26 cellular contexts compared by ENCODE assay signal in genomic region chr4:159134422-159134821, GRCh38.
"Had no signal": no experiment of that assay in that cellular context is flagged by ENCODE, and none has a peak within 500 bp of the region (broad histone marks: within the 10 kb centered on the region; RNA-seq: fewer than 3 reads in every experiment).

No MANE protein-coding gene starts in this region.

- H3K4me2 ChIP-seq: PC-9 had no signal

- H3K27me3 ChIP-seq: ascending aorta, body of pancreas had no signal

- H2AFZ ChIP-seq: PC-9 had no signal

- H3K36me3 ChIP-seq: ascending aorta had no signal

- H3K4me3 Mint-ChIP-seq: activated CD8-positive, alpha-beta memory T cell treated with anti-CD3 and anti-CD28 coated beads, Interleukin-2, amount 10 ng/mL, durations not matched to agents 7 days and 5 days; activated naive CD8-positive, alpha-beta T cell treated with anti-CD3 and anti-CD28 coated beads, Interleukin-2, amount 50 U/mL, for 24 hours; activated T-cell treated with anti-CD3 and anti-CD28 coated beads, Interleukin-2, amount 50 U/mL, for 24 hours; activated T-helper 1 cell treated with anti-CD3 and anti-CD28 coated beads, Interleukin-12 subunit alpha, Interleukin-12 subunit beta, Interleukin-2, Interleukin-4 antibody, amounts not matched to agents 30 ng/mL and 10 ng/mL and 1 ng/mL, durations not matched to agents 14 hours and 24 hours and 36 hours; T-helper 1 cell treated with Interleukin-12 subunit alpha and Interleukin-12 subunit beta and Interleukin-4 antibody, amounts not matched to agents 30 μg/mL and 1 μg/mL, for 36 hours; WTC11 had no signal

- H3K9me3 ChIP-seq: ascending aorta, body of pancreas had no signal

- ATAC-seq: activated CD8-positive, alpha-beta memory T cell treated with anti-CD3 and anti-CD28 coated beads, Interleukin-2, amount 10 ng/mL, durations not matched to agents 7 days and 5 days; activated naive CD4-positive, alpha-beta T cell treated with anti-CD3 and anti-CD28 coated beads, Interleukin-2, amount 50 U/mL, for 72 hours; activated naive CD8-positive, alpha-beta T cell treated with anti-CD3 and anti-CD28 coated beads, Interleukin-2, amount 50 U/mL, for 24 hours; body of pancreas; WTC11 had no signal

- H3K4me1 ChIP-seq: ascending aorta had no signal

- H3K9me3 Mint-ChIP-seq: activated naive CD4-positive, alpha-beta T cell treated with anti-CD3 and anti-CD28 coated beads, Interleukin-2, amount 50 U/mL, for 72 hours; activated naive CD8-positive, alpha-beta T cell treated with anti-CD3 and anti-CD28 coated beads, Interleukin-2, amount 50 U/mL, for 24 hours; activated T-cell treated with anti-CD3 and anti-CD28 coated beads, Interleukin-2, amount 50 U/mL, for 24 hours; activated T-helper 1 cell treated with anti-CD3 and anti-CD28 coated beads, Interleukin-12 subunit alpha, Interleukin-12 subunit beta, Interleukin-2, Interleukin-4 antibody, amounts not matched to agents 30 ng/mL and 10 ng/mL and 1 ng/mL, durations not matched to agents 14 hours and 24 hours and 36 hours; T-helper 1 cell treated with Interleukin-12 subunit alpha and Interleukin-12 subunit beta and Interleukin-4 antibody, amounts not matched to agents 30 μg/mL and 1 μg/mL, for 36 hours; WTC11 had no signal

- DNase-seq: activated CD4-positive, alpha-beta T cell treated with anti-CD3 and anti-CD28 coated beads for 48 hours; activated CD4-positive, alpha-beta T cell treated with anti-CD3 and anti-CD28 coated beads, Interleukin-2, amount 50 U/mL, for 4 hours; activated CD4-positive, CD25-positive, alpha-beta regulatory T cell treated with anti-CD3 and anti-CD28 coated beads, Interleukin-2, amount 50 U/mL, for 72 hours; activated CD8-positive, alpha-beta memory T cell treated with anti-CD3 and anti-CD28 coated beads, Interleukin-2, amount 10 ng/mL, durations not matched to agents 7 days and 5 days; activated effector memory CD4-positive, alpha-beta T cell treated with anti-CD3 and anti-CD28 coated beads, Interleukin-2, amount 50 U/mL, for 16 hours; activated naive CD4-positive, alpha-beta T cell treated with Interleukin-2 at 50 U/mL for 16 hours; activated naive CD8-positive, alpha-beta T cell treated with anti-CD3 and anti-CD28 coated beads, Interleukin-2, amount 50 U/mL, for 24 hours; activated T-cell treated with anti-CD3 and anti-CD28 coated beads, Interleukin-2, amount 50 U/mL, for 24 hours; amniotic stem cell; body of pancreas; central memory CD4-positive, alpha-beta T cell; Karpas-422; NCI-H1105 treated with DMSO at 0.1 percent for 48 hours; NCI-H1436 treated with DMSO at 0.1 percent for 48 hours; NCI-H187; NCI-H2081; NCI-H510A treated with DMSO at 0.1 percent for 48 hours; NCI-H69; PC-9; SHP77 treated with DMSO at 0.1 percent for 48 hours had no signal

- H3K27me3 Mint-ChIP-seq: activated CD8-positive, alpha-beta memory T cell treated with anti-CD3 and anti-CD28 coated beads, Interleukin-2, amount 10 ng/mL, durations not matched to agents 7 days and 5 days; activated naive CD8-positive, alpha-beta T cell treated with anti-CD3 and anti-CD28 coated beads, Interleukin-2, amount 50 U/mL, for 24 hours; activated T-cell treated with anti-CD3 and anti-CD28 coated beads, Interleukin-2, amount 50 U/mL, for 24 hours had no signal

- FAIRE-seq: bronchial epithelial cell had no signal

- H3K36me3 Mint-ChIP-seq: WTC11 had no signal

- H3K4me3 ChIP-seq: ascending aorta, body of pancreas, PC-9 had no signal

- H3K4me1 Mint-ChIP-seq: activated CD8-positive, alpha-beta memory T cell treated with anti-CD3 and anti-CD28 coated beads, Interleukin-2, amount 10 ng/mL, durations not matched to agents 7 days and 5 days had no signal

- H3K27ac Mint-ChIP-seq: activated CD8-positive, alpha-beta memory T cell treated with anti-CD3 and anti-CD28 coated beads, Interleukin-2, amount 10 ng/mL, durations not matched to agents 7 days and 5 days; activated naive CD4-positive, alpha-beta T cell treated with anti-CD3 and anti-CD28 coated beads, Interleukin-2, amount 50 U/mL, for 72 hours; activated naive CD8-positive, alpha-beta T cell treated with anti-CD3 and anti-CD28 coated beads, Interleukin-2, amount 50 U/mL, for 24 hours; activated T-cell treated with anti-CD3 and anti-CD28 coated beads, Interleukin-2, amount 50 U/mL, for 24 hours; activated T-helper 1 cell treated with anti-CD3 and anti-CD28 coated beads, Interleukin-12 subunit alpha, Interleukin-12 subunit beta, Interleukin-2, Interleukin-4 antibody, amounts not matched to agents 30 ng/mL and 10 ng/mL and 1 ng/mL, durations not matched to agents 14 hours and 24 hours and 36 hours; T-helper 1 cell treated with Interleukin-12 subunit alpha and Interleukin-12 subunit beta and Interleukin-4 antibody, amounts not matched to agents 30 μg/mL and 1 μg/mL, for 36 hours; WTC11 had no signal

- H3K27ac ChIP-seq: ascending aorta, body of pancreas, PC-9 had no signal
